In the genomic region with DNA sequence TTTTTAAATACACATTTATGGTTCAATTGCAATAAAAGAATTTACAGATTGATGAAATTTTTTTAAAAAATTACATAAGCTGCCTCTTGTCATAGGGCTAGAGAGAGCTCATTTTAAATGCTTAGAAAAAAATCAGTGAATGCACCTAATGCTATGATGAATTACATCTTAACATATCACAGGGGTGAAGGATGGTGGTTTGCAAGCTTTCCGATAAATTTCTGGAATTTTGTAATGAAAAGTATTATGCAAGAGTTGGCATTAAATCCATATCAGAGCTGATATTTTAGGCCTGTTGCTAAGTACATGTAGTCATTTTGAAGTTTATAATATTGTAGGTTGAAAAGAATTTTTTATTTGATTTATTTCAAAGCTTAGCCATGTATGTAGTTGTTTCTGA, we compare ENCODE assay signal across 19 cellular contexts.
"Had no signal": no experiment of that assay in that cellular context is flagged by ENCODE, and none has a peak within 500 bp of the region (broad histone marks: within the 10 kb centered on the region; RNA-seq: fewer than 3 reads in every experiment).

No MANE protein-coding gene starts in this region.

- H3K4me3 ChIP-seq: hepatocyte, left lung, right lobe of liver, testis, upper lobe of right lung had no signal

- H3K9me3 Mint-ChIP-seq: activated CD8-positive, alpha-beta T cell treated with anti-CD3 and anti-CD28 coated beads for 36 hours; activated naive CD4-positive, alpha-beta T cell treated with anti-CD3 and anti-CD28 coated beads, Interleukin-2, amount 50 U/mL, for 72 hours; dendritic cell treated with granulocyte-macrophage colony-stimulating factor and Interleukin-4, amounts not matched to agents 40 ng/mL and 50 ng/mL, for 4 days; effector memory CD8-positive, alpha-beta T cell; memory B cell; naive thymus-derived CD8-positive, alpha-beta T cell; stimulated activated naive CD8-positive, alpha-beta T cell treated with anti-CD3 and anti-CD28 coated beads, Interleukin-15, amount 100 ng/mL, for 72 hours had no signal

- H3K9me3 ChIP-seq: left lung, right lobe of liver, testis, upper lobe of right lung had no signal

- H3K4me1 Mint-ChIP-seq: stimulated activated naive CD8-positive, alpha-beta T cell treated with anti-CD3 and anti-CD28 coated beads, Interleukin-15, amount 100 ng/mL, for 72 hours had no signal

- ATAC-seq: activated CD8-positive, alpha-beta T cell treated with anti-CD3 and anti-CD28 coated beads for 36 hours; activated naive CD4-positive, alpha-beta T cell treated with anti-CD3 and anti-CD28 coated beads, Interleukin-2, amount 50 U/mL, for 72 hours; effector memory CD8-positive, alpha-beta T cell; left lung; naive thymus-derived CD8-positive, alpha-beta T cell; right lobe of liver; stimulated activated naive CD8-positive, alpha-beta T cell treated with anti-CD3 and anti-CD28 coated beads, Interleukin-15, amount 100 ng/mL, for 72 hours; upper lobe of right lung had no signal

- H3K36me3 ChIP-seq: right lobe of liver had no signal

- H3K27ac Mint-ChIP-seq: activated CD8-positive, alpha-beta T cell treated with anti-CD3 and anti-CD28 coated beads for 36 hours; activated naive CD4-positive, alpha-beta T cell treated with anti-CD3 and anti-CD28 coated beads, Interleukin-2, amount 50 U/mL, for 72 hours; dendritic cell treated with granulocyte-macrophage colony-stimulating factor and Interleukin-4, amounts not matched to agents 40 ng/mL and 50 ng/mL, for 4 days; effector memory CD8-positive, alpha-beta T cell; naive thymus-derived CD8-positive, alpha-beta T cell; stimulated activated naive CD8-positive, alpha-beta T cell treated with anti-CD3 and anti-CD28 coated beads, Interleukin-15, amount 100 ng/mL, for 72 hours had no signal

- H3K27me3 Mint-ChIP-seq: activated CD8-positive, alpha-beta T cell treated with anti-CD3 and anti-CD28 coated beads for 36 hours; dendritic cell treated with granulocyte-macrophage colony-stimulating factor and Interleukin-4, amounts not matched to agents 40 ng/mL and 50 ng/mL, for 4 days; effector memory CD8-positive, alpha-beta T cell; memory B cell; stimulated activated naive CD8-positive, alpha-beta T cell treated with anti-CD3 and anti-CD28 coated beads, Interleukin-15, amount 100 ng/mL, for 72 hours had no signal

- DNase-seq: activated CD4-positive, alpha-beta T cell treated with anti-CD3 and anti-CD28 coated beads for 4 hours; activated CD8-positive, alpha-beta T cell treated with anti-CD3 and anti-CD28 coated beads for 36 hours; activated gamma-delta T cell; activated T-cell treated with anti-CD3 and anti-CD28 coated beads, Interleukin-2, amount 50 U/mL, for 48 hours; brain microvascular endothelial cell; effector memory CD8-positive, alpha-beta T cell; kidney; left lung; naive thymus-derived CD8-positive, alpha-beta T cell; right lobe of liver; stimulated activated CD4-positive, alpha-beta T cell treated with anti-CD3 and anti-CD28 coated beads, Interleukin-1b, Interleukin-23, amount 100 ng/mL, for 48 hours; stimulated activated naive CD8-positive, alpha-beta T cell treated with anti-CD3 and anti-CD28 coated beads, Interleukin-15, amount 100 ng/mL, for 72 hours; T-helper 2 cell; testis; upper lobe of right lung had no signal

- H3K36me3 Mint-ChIP-seq: activated naive CD4-positive, alpha-beta T cell treated with anti-CD3 and anti-CD28 coated beads, Interleukin-2, amount 50 U/mL, for 72 hours had no signal

- H3K27ac ChIP-seq: brain microvascular endothelial cell, hepatocyte, left lung, right lobe of liver, testis, upper lobe of right lung had no signal

- H3K4me3 Mint-ChIP-seq: activated CD8-positive, alpha-beta T cell treated with anti-CD3 and anti-CD28 coated beads for 36 hours; dendritic cell treated with granulocyte-macrophage colony-stimulating factor and Interleukin-4, amounts not matched to agents 40 ng/mL and 50 ng/mL, for 4 days; effector memory CD8-positive, alpha-beta T cell; memory B cell; naive thymus-derived CD8-positive, alpha-beta T cell; stimulated activated naive CD8-positive, alpha-beta T cell treated with anti-CD3 and anti-CD28 coated beads, Interleukin-15, amount 100 ng/mL, for 72 hours had no signal
